ENCODE assay signal across 28 cellular contexts in genomic region chr4:67658302-67658701, GRCh38. TPM values are rescaled to one million over a fixed set of nuclear protein-coding genes. Genes with fewer than 3 reads are reported as not detected.
DNase-seq lines count a peak whose midpoint lies in the region; FAIRE-seq and TF ChIP-seq lines count a peak whose summit lies in the region.
"Had no signal": no experiment of that assay in that cellular context is flagged by ENCODE, and none has a peak within 500 bp of the region (broad histone marks: within the 10 kb centered on the region; RNA-seq: fewer than 3 reads in every experiment).

No MANE protein-coding gene starts in this region.

- TF ChIP-seq CTCF in Loucy (conservative IDR thresholded peaks at IDR 0.05; ENCODE audit: low read length) (no peak), WERI-Rb-1 (IDR thresholded peaks at IDR 0.05; ENCODE audit: low read depth, low read length) (no peak)

- H3F3A ChIP-seq in Loucy (ENCODE audit: low read depth) = no peaks in the 10 kb centered on the region

- no peaks in the 10 kb centered on the region for H3K9me2 ChIP-seq in Loucy (replicated peaks; ENCODE audit: low read depth, low read length)

- H3K79me2 ChIP-seq in Loucy (ENCODE audit: insufficient read depth, low read length) = no peaks in the 10 kb centered on the region

- intact Hi-C loops in activated CD4-positive, alpha-beta T cell treated with anti-CD3 and anti-CD28 coated beads, Interleukin-2, amount 10 ng/mL, durations not matched to agents 24 days and 14 days (cut with micrococcal nuclease) = loop anchor here (1.0 to 5.0 kb wide), 2 partner anchors 76 to 137 kb away; no protein-coding TSS in a partner anchor

- no peaks in the 10 kb centered on the region for H3K27me3 Mint-ChIP-seq in activated CD4-positive, alpha-beta T cell treated with anti-CD3 and anti-CD28 coated beads, Interleukin-2, amount 10 ng/mL, durations not matched to agents 24 days and 14 days
- no peaks in the 10 kb centered on the region for H3K27me3 Mint-ChIP-seq in activated naive CD4-positive, alpha-beta T cell treated with anti-CD3 and anti-CD28 coated beads, Interleukin-2, amount 50 U/mL, for 24 hours
- H3K27me3 Mint-ChIP-seq: CD4-positive, alpha-beta memory T cell; IgD-negative memory B cell; naive B cell; stimulated activated memory B cell treated with anti-CD40 and anti-IgM and Interleukin-4, amounts not matched to agents 10 μg/mL and 1 μg/mL and 100 μg/mL, for 72 hours had no signal

- no peak overlapping the region for H3K27ac ChIP-seq in WERI-Rb-1
- H3K27ac ChIP-seq: PC-9, psoas muscle, uterus had no signal

- H3K27me3 ChIP-seq in Loucy (ENCODE audit: insufficient read depth, low read length, poor library complexity, severe bottlenecking) (no peaks in the 10 kb centered on the region), WERI-Rb-1 (ENCODE audit: insufficient read depth, low read depth, severe bottlenecking) (no peaks in the 10 kb centered on the region)
- H3K27me3 ChIP-seq: uterus had no signal

- H3K36me3 Mint-ChIP-seq in activated CD4-positive, alpha-beta T cell treated with anti-CD3 and anti-CD28 coated beads, Interleukin-2, amount 10 ng/mL, durations not matched to agents 24 days and 14 days (ENCODE audit: low read depth) = peaks cover 89% of the 10 kb centered on the region
- H3K36me3 Mint-ChIP-seq in activated naive CD4-positive, alpha-beta T cell treated with anti-CD3 and anti-CD28 coated beads, Interleukin-2, amount 50 U/mL, for 24 hours = peaks cover 68% of the 10 kb centered on the region

- H3K27ac Mint-ChIP-seq in activated CD4-positive, alpha-beta T cell treated with anti-CD3 and anti-CD28 coated beads, Interleukin-2, amount 10 ng/mL, durations not matched to agents 24 days and 14 days = peak overlapping the region; percentile 61
- peak overlapping the region; percentile 90 for H3K27ac Mint-ChIP-seq in activated naive CD4-positive, alpha-beta T cell treated with anti-CD3 and anti-CD28 coated beads, Interleukin-2, amount 50 U/mL, for 24 hours
- H3K27ac Mint-ChIP-seq: mesothelial cell of epicardium; naive B cell; stimulated activated memory B cell treated with anti-CD40 and anti-IgM and Interleukin-4, amounts not matched to agents 10 μg/mL and 1 μg/mL and 100 μg/mL, for 72 hours had no signal

- no peaks in the 10 kb centered on the region for H4K20me1 ChIP-seq in Loucy (ENCODE audit: insufficient read depth, low read length, poor library complexity, severe bottlenecking)

- H3K4me3 ChIP-seq in Loucy (ENCODE audit: low read length, poor library complexity, severe bottlenecking) = peak overlapping the region; percentile 14
- no peak overlapping the region for H3K4me3 ChIP-seq in WERI-Rb-1 (ENCODE audit: low read depth, low read length)
- H3K4me3 ChIP-seq: HAP-1, PC-9, psoas muscle, uterus had no signal

- H3K4me1 Mint-ChIP-seq in activated CD4-positive, alpha-beta T cell treated with anti-CD3 and anti-CD28 coated beads, Interleukin-2, amount 10 ng/mL, durations not matched to agents 24 days and 14 days = peaks cover 10% of the 10 kb centered on the region
- H3K4me1 Mint-ChIP-seq in activated naive CD4-positive, alpha-beta T cell treated with anti-CD3 and anti-CD28 coated beads, Interleukin-2, amount 50 U/mL, for 24 hours = peaks cover 39% of the 10 kb centered on the region
- H3K4me1 Mint-ChIP-seq: mesothelial cell of epicardium had no signal

- no peak overlapping the region for H2AFZ ChIP-seq in Loucy (ENCODE audit: low read length)
- H2AFZ ChIP-seq: PC-9 had no signal

- H3K4me2 ChIP-seq in Loucy (ENCODE audit: low read depth, low read length, poor library complexity, severe bottlenecking) = peak overlapping the region; percentile 34
- H3K4me2 ChIP-seq: PC-9 had no signal

- H3K4me1 ChIP-seq in Loucy (ENCODE audit: insufficient read depth, low read length, poor library complexity, severe bottlenecking) = peaks cover 10% of the 10 kb centered on the region
- H3K4me1 ChIP-seq: HAP-1, psoas muscle, uterus had no signal

- peaks cover 61% of the 10 kb centered on the region for H3K36me3 ChIP-seq in Loucy (ENCODE audit: insufficient read depth, low read length)
- H3K36me3 ChIP-seq in WERI-Rb-1 = peaks cover 33% of the 10 kb centered on the region

- no peak overlapping the region for H3K4me3 Mint-ChIP-seq in activated CD4-positive, alpha-beta T cell treated with anti-CD3 and anti-CD28 coated beads, Interleukin-2, amount 10 ng/mL, durations not matched to agents 24 days and 14 days
- peak overlapping the region; percentile 19 for H3K4me3 Mint-ChIP-seq in activated naive CD4-positive, alpha-beta T cell treated with anti-CD3 and anti-CD28 coated beads, Interleukin-2, amount 50 U/mL, for 24 hours
- H3K4me3 Mint-ChIP-seq: activated T-helper 1 cell treated with anti-CD3 and anti-CD28 coated beads, Interleukin-12 subunit alpha, Interleukin-12 subunit beta, Interleukin-2, Interleukin-4 antibody, amounts not matched to agents 30 ng/mL and 10 ng/mL and 1 ng/mL, durations not matched to agents 14 hours and 24 hours and 36 hours; CD4-positive, alpha-beta memory T cell; mesothelial cell of epicardium; naive B cell; stimulated activated memory B cell treated with anti-CD40 and anti-IgM and Interleukin-4, amounts not matched to agents 10 μg/mL and 1 μg/mL and 100 μg/mL, for 72 hours had no signal

- peaks cover 34% of the 10 kb centered on the region for H3K9me3 Mint-ChIP-seq in activated CD4-positive, alpha-beta T cell treated with anti-CD3 and anti-CD28 coated beads, Interleukin-2, amount 10 ng/mL, durations not matched to agents 24 days and 14 days
- H3K9me3 Mint-ChIP-seq in activated naive CD4-positive, alpha-beta T cell treated with anti-CD3 and anti-CD28 coated beads, Interleukin-2, amount 50 U/mL, for 24 hours = peaks cover 6% of the 10 kb centered on the region

- FAIRE-seq in HTR-8/SVneo (lab: Jason Lieb, UNC) = no peak
- FAIRE-seq: A204.1, GM18507, keratinocyte had no signal

- no peak overlapping the region for H3K9ac ChIP-seq in Loucy (ENCODE audit: low read depth, low read length, poor library complexity, severe bottlenecking)

- H3K9me3 ChIP-seq in Loucy (ENCODE audit: insufficient read depth, low read depth, low read length) = peaks cover 19% of the 10 kb centered on the region
- H3K9me3 ChIP-seq in WERI-Rb-1 (ENCODE audit: severe bottlenecking) = peaks cover 6% of the 10 kb centered on the region
- H3K9me3 ChIP-seq: HAP-1, psoas muscle, uterus had no signal

- DNase-seq in activated CD4-positive, alpha-beta T cell treated with anti-CD3 and anti-CD28 coated beads, Interleukin-2, amount 10 ng/mL, durations not matched to agents 24 days and 14 days = no peak
- no peak for DNase-seq in activated CD4-positive, alpha-beta T cell treated with anti-CD3 and anti-CD28 coated beads for 4 hours
- peak; percentile 10 for DNase-seq in stimulated activated CD4-positive, alpha-beta T cell treated with anti-CD3 and anti-CD28 coated beads, Interleukin-4, amount 100 ng/mL, for 1 hour
- DNase-seq in WERI-Rb-1 (no peak), NCI-H1048 (lab: John Stamatoyannopoulos, UW) (no peak), HTR-8/SVneo (ENCODE audit: insufficient read length, low spot score) (no peak)
- DNase-seq: activated CD8-positive, alpha-beta memory T cell treated with anti-CD3 and anti-CD28 coated beads for 24 hours; CD4-positive, alpha-beta memory T cell; cerebellar nuclear complex; left ventricle myocardium superior; naive B cell; NCI-H1105; NCI-H2029; NK-92 treated with Interleukin-12 subunit alpha and Interleukin-12 subunit beta, amount 100 ng/mL, for 24 hours; nucleus accumbens; PC-9; psoas muscle; uterus had no signal

RNA-seq across cellular contexts. Expression of gene UBA6, which starts 42.7 kb away (rescaled TPM):
- total RNA-seq in activated CD4-positive, alpha-beta T cell treated with anti-CD3 and anti-CD28 coated beads, Interleukin-2, amount 10 ng/mL, durations not matched to agents 24 days and 14 days = 78.2 and 85.4 TPM in 2 replicates
